Comparison of ENCODE assay signal across 1 cellular context in the genomic region with DNA sequence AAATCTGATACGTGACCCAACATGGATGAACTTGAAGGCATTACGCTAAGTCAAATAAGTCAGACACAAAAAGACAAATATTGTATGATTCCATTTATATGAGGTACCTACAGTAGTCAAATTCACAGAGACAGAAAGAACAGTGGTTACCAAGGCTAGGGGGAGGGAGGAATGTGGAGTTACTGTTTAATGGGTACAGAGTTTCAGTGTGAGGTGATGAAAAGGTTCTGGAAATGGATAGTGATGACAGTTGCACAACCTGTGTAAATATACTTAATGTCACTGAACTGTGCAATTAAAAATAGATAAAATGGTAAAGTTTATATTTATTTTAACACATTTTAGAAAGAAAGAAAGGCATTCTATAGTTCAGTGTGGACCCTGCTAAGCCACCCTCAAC.
A peak's percentile ranks its signal among the peaks of the same experiment; 100 is the strongest.
TF ChIP-seq lines count a peak whose summit lies in the region.

No MANE protein-coding gene starts in this region.

TF ChIP-seq in HepG2, 621 proteins besides CTCF, POLR2A, EP300 and RAD21 (continued from another document and continues in another):
- TF ChIP-seq HNF4G (IDR thresholded peaks at IDR 0.05; ENCODE audit: borderline replicate concordance, low read depth, low read length) (peak; percentile 28; the same call in 1 of the 2 replicates), HNF4G (CRISPR knock-in tag; IDR thresholded peaks at IDR 0.05; ENCODE audit: borderline replicate concordance, low read depth) (no peak), MYNN (CRISPR knock-in tag; IDR thresholded peaks at IDR 0.05; ENCODE audit: low read depth) (no peak), CREM (IDR thresholded peaks at IDR 0.05) (peak; percentile 68), CREM (CRISPR knock-in tag; IDR thresholded peaks at IDR 0.05) (no peak), ZFP36L2 (CRISPR knock-in tag; IDR thresholded peaks at IDR 0.05) (no peak), BORCS8-MEF2B (CRISPR knock-in tag; IDR thresholded peaks at IDR 0.05) (no peak), ARID5B (CRISPR knock-in tag; IDR thresholded peaks at IDR 0.05) (peak; percentile 88), HOXA9 (CRISPR knock-in tag; IDR thresholded peaks at IDR 0.05; ENCODE audit: borderline replicate concordance) (no peak), ZKSCAN8 (CRISPR knock-in tag; IDR thresholded peaks at IDR 0.05; ENCODE audit: borderline replicate concordance) (0 out of 2 replicates have a peak, but pooled peaks have one; percentile 29), ZNF639 (CRISPR knock-in tag; conservative IDR thresholded peaks at IDR 0.05) (no peak), ZNF784 (CRISPR knock-in tag; IDR thresholded peaks at IDR 0.05; ENCODE audit: borderline replicate concordance) (peak; percentile 99), SOX13 (IDR thresholded peaks at IDR 0.05) (peak; percentile 40; the same call in 1 of the 2 replicates), SOX13 (CRISPR knock-in tag; conservative IDR thresholded peaks at IDR 0.05 in 1 of 2, IDR thresholded peaks at IDR 0.05 in 1 of 2) (peak in 1 of 2 experiments; percentile 89; a peak in 2 of 4 replicates), ZSCAN12 (CRISPR knock-in tag; IDR thresholded peaks at IDR 0.05) (no peak), MLXIP (CRISPR knock-in tag; IDR thresholded peaks at IDR 0.05; ENCODE audit: borderline replicate concordance) (no peak), HHEX (CRISPR knock-in tag; IDR thresholded peaks at IDR 0.05) (peak; percentile 48; the same call in 1 of the 2 replicates), ZNF343 (CRISPR knock-in tag; IDR thresholded peaks at IDR 0.05) (no peak), ZNF746 (CRISPR knock-in tag; IDR thresholded peaks at IDR 0.05) (no peak), HMG20A (CRISPR knock-in tag; IDR thresholded peaks at IDR 0.05; ENCODE audit: borderline replicate concordance) (peak; percentile 74; the same call in 1 of the 2 replicates), MIER2 (CRISPR knock-in tag; IDR thresholded peaks at IDR 0.05) (no peak), PAWR (CRISPR knock-in tag; IDR thresholded peaks at IDR 0.05; ENCODE audit: borderline replicate concordance) (no peak), ATF1 (CRISPR knock-in tag; IDR thresholded peaks at IDR 0.05) (peak; percentile 42; the same call in 1 of the 2 replicates), FOXP4 (CRISPR knock-in tag; IDR thresholded peaks at IDR 0.05) (peak; percentile 73), ZNF264 (CRISPR knock-in tag; IDR thresholded peaks at IDR 0.05) (no peak), ZIK1 (CRISPR knock-in tag; IDR thresholded peaks at IDR 0.05; ENCODE audit: borderline replicate concordance, low read depth) (no peak), ZGPAT (CRISPR knock-in tag; IDR thresholded peaks at IDR 0.05) (peak; percentile 48; the same call in 1 of the 2 replicates), ZNF547 (CRISPR knock-in tag; IDR thresholded peaks at IDR 0.05) (no peak), FOXO4 (CRISPR knock-in tag; conservative IDR thresholded peaks at IDR 0.05) (no peak)
- TF ChIP-seq, protein P1, sequence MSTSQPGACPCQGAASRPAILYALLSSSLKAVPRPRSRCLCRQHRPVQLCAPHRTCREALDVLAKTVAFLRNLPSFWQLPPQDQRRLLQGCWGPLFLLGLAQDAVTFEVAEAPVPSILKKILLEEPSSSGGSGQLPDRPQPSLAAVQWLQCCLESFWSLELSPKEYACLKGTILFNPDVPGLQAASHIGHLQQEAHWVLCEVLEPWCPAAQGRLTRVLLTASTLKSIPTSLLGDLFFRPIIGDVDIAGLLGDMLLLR (CRISPR knock-in tag; IDR thresholded peaks at IDR 0.05): no peak
- TF ChIP-seq, protein P2, sequence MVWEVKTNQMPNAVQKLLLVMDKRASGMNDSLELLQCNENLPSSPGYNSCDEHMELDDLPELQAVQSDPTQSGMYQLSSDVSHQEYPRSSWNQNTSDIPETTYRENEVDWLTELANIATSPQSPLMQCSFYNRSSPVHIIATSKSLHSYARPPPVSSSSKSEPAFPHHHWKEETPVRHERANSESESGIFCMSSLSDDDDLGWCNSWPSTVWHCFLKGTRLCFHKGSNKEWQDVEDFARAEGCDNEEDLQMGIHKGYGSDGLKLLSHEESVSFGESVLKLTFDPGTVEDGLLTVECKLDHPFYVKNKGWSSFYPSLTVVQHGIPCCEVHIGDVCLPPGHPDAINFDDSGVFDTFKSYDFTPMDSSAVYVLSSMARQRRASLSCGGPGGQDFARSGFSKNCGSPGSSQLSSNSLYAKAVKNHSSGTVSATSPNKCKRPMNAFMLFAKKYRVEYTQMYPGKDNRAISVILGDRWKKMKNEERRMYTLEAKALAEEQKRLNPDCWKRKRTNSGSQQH (CRISPR knock-in tag; IDR thresholded peaks at IDR 0.05; ENCODE audit: low read depth): no peak
- TF ChIP-seq, protein P3, sequence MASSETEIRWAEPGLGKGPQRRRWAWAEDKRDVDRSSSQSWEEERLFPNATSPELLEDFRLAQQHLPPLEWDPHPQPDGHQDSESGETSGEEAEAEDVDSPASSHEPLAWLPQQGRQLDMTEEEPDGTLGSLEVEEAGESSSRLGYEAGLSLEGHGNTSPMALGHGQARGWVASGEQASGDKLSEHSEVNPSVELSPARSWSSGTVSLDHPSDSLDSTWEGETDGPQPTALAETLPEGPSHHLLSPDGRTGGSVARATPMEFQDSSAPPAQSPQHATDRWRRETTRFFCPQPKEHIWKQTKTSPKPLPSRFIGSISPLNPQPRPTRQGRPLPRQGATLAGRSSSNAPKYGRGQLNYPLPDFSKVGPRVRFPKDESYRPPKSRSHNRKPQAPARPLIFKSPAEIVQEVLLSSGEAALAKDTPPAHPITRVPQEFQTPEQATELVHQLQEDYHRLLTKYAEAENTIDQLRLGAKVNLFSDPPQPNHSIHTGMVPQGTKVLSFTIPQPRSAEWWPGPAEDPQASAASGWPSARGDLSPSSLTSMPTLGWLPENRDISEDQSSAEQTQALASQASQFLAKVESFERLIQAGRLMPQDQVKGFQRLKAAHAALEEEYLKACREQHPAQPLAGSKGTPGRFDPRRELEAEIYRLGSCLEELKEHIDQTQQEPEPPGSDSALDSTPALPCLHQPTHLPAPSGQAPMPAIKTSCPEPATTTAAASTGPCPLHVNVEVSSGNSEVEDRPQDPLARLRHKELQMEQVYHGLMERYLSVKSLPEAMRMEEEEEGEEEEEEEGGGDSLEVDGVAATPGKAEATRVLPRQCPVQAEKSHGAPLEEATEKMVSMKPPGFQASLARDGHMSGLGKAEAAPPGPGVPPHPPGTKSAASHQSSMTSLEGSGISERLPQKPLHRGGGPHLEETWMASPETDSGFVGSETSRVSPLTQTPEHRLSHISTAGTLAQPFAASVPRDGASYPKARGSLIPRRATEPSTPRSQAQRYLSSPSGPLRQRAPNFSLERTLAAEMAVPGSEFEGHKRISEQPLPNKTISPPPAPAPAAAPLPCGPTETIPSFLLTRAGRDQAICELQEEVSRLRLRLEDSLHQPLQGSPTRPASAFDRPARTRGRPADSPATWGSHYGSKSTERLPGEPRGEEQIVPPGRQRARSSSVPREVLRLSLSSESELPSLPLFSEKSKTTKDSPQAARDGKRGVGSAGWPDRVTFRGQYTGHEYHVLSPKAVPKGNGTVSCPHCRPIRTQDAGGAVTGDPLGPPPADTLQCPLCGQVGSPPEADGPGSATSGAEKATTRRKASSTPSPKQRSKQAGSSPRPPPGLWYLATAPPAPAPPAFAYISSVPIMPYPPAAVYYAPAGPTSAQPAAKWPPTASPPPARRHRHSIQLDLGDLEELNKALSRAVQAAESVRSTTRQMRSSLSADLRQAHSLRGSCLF (CRISPR knock-in tag; IDR thresholded peaks at IDR 0.05; ENCODE audit: borderline replicate concordance): no peak
